In the genomic region with DNA sequence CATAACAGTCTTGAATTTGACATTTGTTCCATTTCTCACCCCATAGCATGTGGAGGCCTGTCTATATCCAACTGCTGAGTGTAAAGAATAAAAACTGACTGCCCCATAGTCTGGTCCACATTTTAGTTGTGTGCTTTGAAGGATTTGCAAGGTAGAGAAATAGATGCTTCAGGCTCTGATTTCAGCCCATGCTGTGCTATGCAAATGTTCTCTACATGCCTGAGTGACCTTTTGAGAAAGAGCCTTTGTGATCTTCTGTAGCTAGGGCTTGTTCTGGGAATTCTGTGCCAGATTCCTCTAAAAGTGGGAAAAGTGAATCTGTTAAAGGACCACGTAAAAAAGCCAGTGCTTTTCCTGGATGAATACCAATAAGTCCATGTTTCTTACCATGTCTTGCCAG, we compare ENCODE assay signal across 13 cellular contexts. TPM values are rescaled to one million over a fixed set of nuclear protein-coding genes. Genes with fewer than 3 reads are reported as not detected.
DNase-seq lines count a peak whose midpoint lies in the region; ATAC-seq, FAIRE-seq and TF ChIP-seq lines count a peak whose summit lies in the region.
"Had no signal": no experiment of that assay in that cellular context is flagged by ENCODE, and none has a peak within 500 bp of the region (broad histone marks: within the 10 kb centered on the region; RNA-seq: fewer than 3 reads in every experiment).

No MANE protein-coding gene starts in this region.

- H3K36me3 ChIP-seq in CD4-positive, alpha-beta memory T cell (ENCODE audit: insufficient read depth, low read length), result peaks cover 9% of the 10 kb centered on the region

- H3K36me3 Mint-ChIP-seq in CD4-positive, alpha-beta memory T cell, result peaks cover 19 to 25% of the 10 kb centered on the region in 2 donors

- H3K27ac ChIP-seq in CD4-positive, alpha-beta memory T cell (ENCODE audit: low read depth, low read length), result no peak overlapping the region
- H3K27ac ChIP-seq: body of pancreas, SK-N-MC had no signal

- POLR2A ChIA-PET in CD4-positive, alpha-beta memory T cell (lab: Charles Lee; ENCODE audit: partially characterized antibody), result no interaction called here

- H3K4me3 ChIP-seq in epithelial cell of esophagus (ENCODE audit: low read length), result no peak overlapping the region
- no peak overlapping the region for H3K4me3 ChIP-seq in CD4-positive, alpha-beta memory T cell (ENCODE audit: low read length in 2 of 2)
- H3K4me3 ChIP-seq: body of pancreas, SK-N-MC had no signal

- H3K27ac Mint-ChIP-seq in CD4-positive, alpha-beta memory T cell, result peak overlapping the region in 2 of 7 donors; percentile 1 to 68
- H3K27ac Mint-ChIP-seq: natural killer cell treated with Interleukin-12 subunit alpha and Interleukin-12 subunit beta and Interleukin-15 and Interleukin-18, amount 100 ng/mL, for 72 hours had no signal

- ATAC-seq in HG02759 (IDR thresholded peaks at IDR 0.05; ENCODE audit: unreplicated experiment) (no peak), HG03135 (IDR thresholded peaks at IDR 0.05; ENCODE audit: unreplicated experiment) (no peak)
- ATAC-seq: body of pancreas; natural killer cell treated with Interleukin-12 subunit alpha and Interleukin-12 subunit beta and Interleukin-15 and Interleukin-18, amount 100 ng/mL, for 72 hours had no signal

- no peaks in the 10 kb centered on the region for H3K9me3 ChIP-seq in CD4-positive, alpha-beta memory T cell (ENCODE audit: control insufficient read depth in 1 of 2, low read length in 2 of 2)
- H3K9me3 ChIP-seq: body of pancreas had no signal

- TF ChIP-seq CTCF in epithelial cell of esophagus (IDR thresholded peaks at IDR 0.05; ENCODE audit: insufficient read depth, low read depth, low read length, missing control alignments), result no peak

- CTCF ChIA-PET in CD4-positive, alpha-beta memory T cell (lab: Charles Lee; ENCODE audit: partially characterized antibody), result interaction anchor here (1.2 to 7.6 kb wide), 3 partner anchors 33 to 190 kb away, joined by 3 to 89 read pairs (median 6); a partner anchor contains a TSS

- H3K4me3 Mint-ChIP-seq in CD4-positive, alpha-beta memory T cell, result peak overlapping the region in 1 of 8 donors; percentile 6
- H3K4me3 Mint-ChIP-seq: natural killer cell treated with Interleukin-12 subunit alpha and Interleukin-12 subunit beta and Interleukin-15 and Interleukin-18, amount 100 ng/mL, for 72 hours had no signal

- H3K9me3 Mint-ChIP-seq in CD4-positive, alpha-beta memory T cell, result no peaks in the 10 kb centered on the region
- H3K9me3 Mint-ChIP-seq: natural killer cell treated with Interleukin-12 subunit alpha and Interleukin-12 subunit beta and Interleukin-15 and Interleukin-18, amount 100 ng/mL, for 72 hours had no signal

- DNase-seq in NCI-H345 treated with DMSO at 0.1 percent for 48 hours (lab: John Stamatoyannopoulos, UW; ENCODE audit: unreplicated experiment) (peak; percentile 69), epithelial cell of esophagus (ENCODE audit: low read depth) (peak; percentile 24), non-pigmented ciliary epithelial cell (ENCODE audit: low read depth) (peak; percentile 17), GM19238 (ENCODE audit: insufficient read length, low spot score) (no peak)
- DNase-seq in CD4-positive, alpha-beta memory T cell, result no peak
- DNase-seq: body of pancreas, NCI-H1105 had no signal

- H3K27me3 Mint-ChIP-seq in CD4-positive, alpha-beta memory T cell, result no peaks in the 10 kb centered on the region
- H3K27me3 Mint-ChIP-seq: natural killer cell treated with Interleukin-12 subunit alpha and Interleukin-12 subunit beta and Interleukin-15 and Interleukin-18, amount 100 ng/mL, for 72 hours had no signal

- peak; percentile 3 for FAIRE-seq in G401.6 (lab: Jason Lieb, UNC)

- H3K4me1 ChIP-seq in CD4-positive, alpha-beta memory T cell (ENCODE audit: insufficient read depth, low read length), result peaks cover 41% of the 10 kb centered on the region

- H3K4me1 Mint-ChIP-seq in CD4-positive, alpha-beta memory T cell, result peaks cover 41 to 71% (median 57%) of the 10 kb centered on the region in 4 donors

- intact Hi-C loops in CD4-positive, alpha-beta memory T cell (cut with micrococcal nuclease), result no loop called here

- no peaks in the 10 kb centered on the region for H3K27me3 ChIP-seq in CD4-positive, alpha-beta memory T cell (ENCODE audit: insufficient read depth, low read length)
- H3K27me3 ChIP-seq: body of pancreas had no signal

RNA-seq across cellular contexts. Expression of a gene that starts 5.2 kb away (rescaled TPM):
- 10 to 100 TPM in 1 of 2 experiments, 1 to 10 TPM in 1; 8.9 to 11.6 TPM for total RNA-seq in CD4-positive, alpha-beta memory T cell
- polyA plus RNA-seq in CD4-positive, alpha-beta memory T cell, result 10 to 100 TPM in 1 of 2 donors, 1 to 10 TPM in 1; 6.8 to 15.3 TPM

RNA-seq across cellular contexts. Expression of a gene that starts 39.9 kb away (rescaled TPM):
- not detected for total RNA-seq in CD4-positive, alpha-beta memory T cell
- polyA plus RNA-seq in CD4-positive, alpha-beta memory T cell, result not detected
- total RNA-seq: activated CD8-positive, alpha-beta memory T cell treated with anti-CD3 and anti-CD28 coated beads for 36 hours; natural killer cell treated with Interleukin-12 subunit alpha and Interleukin-12 subunit beta and Interleukin-15 and Interleukin-18, amount 100 ng/mL, for 72 hours had no signal

Comparison
In these comparisons a context has a peak if more than half of its experiments do, and no peak if none do; other contexts are left out.
1. DNase-seq: peak in NCI-H345 treated with DMSO at 0.1 percent for 48 hours (single experiment), epithelial cell of esophagus (single experiment) and non-pigmented ciliary epithelial cell (single experiment); none in CD4-positive, alpha-beta memory T cell (0 of 5) and GM19238 (single experiment).